1 cellular context compared by ENCODE assay signal in the genomic region with DNA sequence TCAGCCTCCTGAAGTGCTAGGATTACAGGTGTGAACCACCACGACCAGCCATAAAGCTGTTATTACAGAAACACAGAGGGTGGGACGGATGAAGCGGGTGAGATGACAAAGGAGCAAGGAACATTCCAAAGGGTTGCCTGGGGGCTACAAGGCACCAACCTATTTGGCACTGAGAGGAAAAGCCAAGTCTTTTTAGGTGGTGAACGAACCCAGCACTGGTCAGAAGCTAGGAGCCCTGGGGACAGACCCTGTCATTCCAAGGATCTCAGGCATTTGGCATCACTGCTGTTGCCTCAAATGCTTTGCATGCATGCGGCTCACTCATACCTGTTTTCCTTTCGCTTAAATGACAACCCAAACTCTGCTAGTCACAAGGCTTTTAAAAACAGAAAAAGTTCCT.
TF ChIP-seq lines count a peak whose summit lies in the region.

No MANE protein-coding gene starts in this region.

TF ChIP-seq in HEK293, 187 proteins besides CTCF, POLR2A, EP300 and RAD21 (continued from another document):
- TF ChIP-seq, protein P1, sequence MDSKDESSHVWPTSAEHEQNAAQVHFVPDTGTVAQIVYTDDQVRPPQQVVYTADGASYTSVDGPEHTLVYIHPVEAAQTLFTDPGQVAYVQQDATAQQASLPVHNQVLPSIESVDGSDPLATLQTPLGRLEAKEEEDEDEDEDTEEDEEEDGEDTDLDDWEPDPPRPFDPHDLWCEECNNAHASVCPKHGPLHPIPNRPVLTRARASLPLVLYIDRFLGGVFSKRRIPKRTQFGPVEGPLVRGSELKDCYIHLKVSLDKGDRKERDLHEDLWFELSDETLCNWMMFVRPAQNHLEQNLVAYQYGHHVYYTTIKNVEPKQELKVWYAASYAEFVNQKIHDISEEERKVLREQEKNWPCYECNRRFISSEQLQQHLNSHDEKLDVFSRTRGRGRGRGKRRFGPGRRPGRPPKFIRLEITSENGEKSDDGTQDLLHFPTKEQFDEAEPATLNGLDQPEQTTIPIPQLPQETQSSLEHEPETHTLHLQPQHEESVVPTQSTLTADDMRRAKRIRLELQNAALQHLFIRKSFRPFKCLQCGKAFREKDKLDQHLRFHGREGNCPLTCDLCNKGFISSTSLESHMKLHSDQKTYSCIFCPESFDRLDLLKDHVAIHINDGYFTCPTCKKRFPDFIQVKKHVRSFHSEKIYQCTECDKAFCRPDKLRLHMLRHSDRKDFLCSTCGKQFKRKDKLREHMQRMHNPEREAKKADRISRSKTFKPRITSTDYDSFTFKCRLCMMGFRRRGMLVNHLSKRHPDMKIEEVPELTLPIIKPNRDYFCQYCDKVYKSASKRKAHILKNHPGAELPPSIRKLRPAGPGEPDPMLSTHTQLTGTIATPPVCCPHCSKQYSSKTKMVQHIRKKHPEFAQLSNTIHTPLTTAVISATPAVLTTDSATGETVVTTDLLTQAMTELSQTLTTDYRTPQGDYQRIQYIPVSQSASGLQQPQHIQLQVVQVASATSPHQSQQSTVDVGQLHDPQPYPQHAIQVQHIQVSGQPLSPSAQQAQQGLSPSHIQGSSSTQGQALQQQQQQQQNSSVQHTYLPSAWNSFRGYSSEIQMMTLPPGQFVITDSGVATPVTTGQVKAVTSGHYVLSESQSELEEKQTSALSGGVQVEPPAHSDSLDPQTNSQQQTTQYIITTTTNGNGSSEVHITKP (tag by site-specific recombination; IDR thresholded peaks at IDR 0.05), result no peak
- no peak for TF ChIP-seq ZNF175 (tag by site-specific recombination; IDR thresholded peaks at IDR 0.05)
